8 cellular contexts compared by ENCODE assay signal in the genomic region with DNA sequence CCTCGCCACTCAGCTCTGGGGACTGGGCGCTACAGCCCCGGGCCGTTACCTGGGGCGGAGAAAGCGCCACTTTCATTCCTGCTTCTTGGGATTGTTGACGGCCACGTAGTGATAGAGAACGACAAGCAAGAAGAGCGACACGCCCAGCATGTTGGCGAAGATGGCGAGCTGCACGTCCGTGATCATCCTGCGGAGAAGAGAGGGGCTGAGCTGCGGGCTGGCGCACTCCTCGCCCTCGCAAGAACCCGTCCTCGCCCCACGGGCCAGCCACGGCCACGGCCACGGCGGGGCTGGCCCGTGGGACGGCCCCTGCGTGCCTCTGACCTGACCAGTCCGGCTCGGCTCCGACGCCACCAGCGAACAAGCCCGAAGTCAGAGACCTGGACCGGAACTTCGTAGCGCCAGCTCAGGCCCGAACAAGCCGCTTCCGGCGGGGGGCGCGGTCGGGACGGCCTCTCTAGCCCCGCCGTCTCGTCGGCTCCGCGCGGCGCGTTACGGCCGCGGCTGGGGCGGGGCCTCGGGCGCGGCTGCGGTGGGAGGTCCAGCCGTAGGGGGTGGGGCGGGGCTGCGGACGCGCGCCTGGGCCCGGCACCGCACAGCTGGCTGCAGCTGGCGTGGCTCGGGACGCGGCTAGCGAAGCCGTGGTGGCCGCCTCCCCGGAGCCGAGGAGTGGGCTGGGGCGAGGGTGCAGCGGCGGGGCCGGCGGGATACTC. TPM values are rescaled to one million over a fixed set of nuclear protein-coding genes. Genes with fewer than 3 reads are reported as not detected.
A peak's percentile ranks its signal among the peaks of the same experiment; 100 is the strongest.
DNase-seq lines count a peak whose midpoint lies in the region; ATAC-seq and TF ChIP-seq lines count a peak whose summit lies in the region.

A gene (minus strand): TSS at position 378 of the 713 bp plus-strand sequence.

- no peaks in the 10 kb centered on the region for H3F3A ChIP-seq in PC-3 (ENCODE audit: low read length, unreplicated experiment)

- POLR2A ChIA-PET in IMR-90 (lab: Charles Lee; ENCODE audit: unreplicated experiment) (interaction anchor here (0.8 kb wide), 1 partner anchor 10 kb away, joined by 3 read pairs; no protein-coding TSS in a partner anchor), PC-3 (lab: Charles Lee; ENCODE audit: unreplicated experiment) (interaction anchor here (0.7 kb wide), 1 partner anchor 103 kb away, joined by 11 read pairs; no protein-coding TSS in a partner anchor)

- H3K9me2 ChIP-seq in PC-3 (replicated peaks; ENCODE audit: low read length): no peaks in the 10 kb centered on the region

- peak; percentile 92 for TF ChIP-seq POLR2A in IMR-90 (IDR thresholded peaks at IDR 0.05; ENCODE audit: low read depth, low read length)

- peak within 1 kb of the TSS; percentile 97 for H2BK120ac ChIP-seq in IMR-90 (ENCODE audit: low read depth, low read length)

- peak within 1 kb of the TSS; percentile 98 for H4K5ac ChIP-seq in IMR-90 (ENCODE audit: low read depth, low read length)

- H3K4me2 ChIP-seq in IMR-90 (ENCODE audit: low read depth, low read length) (peak within 1 kb of the TSS; percentile 99), PC-3 (ENCODE audit: low read length) (peak within 1 kb of the TSS; percentile 95)

- no peaks in the 10 kb centered on the region for H3K27me3 ChIP-seq in IMR-90 (ENCODE audit: control insufficient read depth, insufficient read depth, low read length)
- no peaks in the 10 kb centered on the region for H3K27me3 ChIP-seq in PC-3 (ENCODE audit: low read length)
- H3K27me3 ChIP-seq in mucosa of stomach (ENCODE audit: control insufficient read depth, insufficient read depth, low read length): peaks cover 2% of the 10 kb centered on the region

- peak within 1 kb of the TSS; percentile 86 for H3K4me3 ChIP-seq in IMR-90 (ENCODE audit: insufficient read depth, low read depth, low read length)
- H3K4me3 ChIP-seq in PC-3 (ENCODE audit: low read length): peak within 1 kb of the TSS; percentile 86
- H3K4me3 ChIP-seq in epithelial cell of proximal tubule (ENCODE audit: low read depth, low read length): peak within 1 kb of the TSS; percentile 100
- peak within 1 kb of the TSS; percentile 71 for H3K4me3 ChIP-seq in mucosa of stomach (ENCODE audit: low read length)

- H3K9ac ChIP-seq in IMR-90 (ENCODE audit: low read depth, low read length): peak within 1 kb of the TSS; percentile 99
- H3K9ac ChIP-seq in PC-3 (ENCODE audit: low read length): peak within 1 kb of the TSS; percentile 96
- peak within 1 kb of the TSS; percentile 79 for H3K9ac ChIP-seq in mucosa of stomach (ENCODE audit: low read length)

- H3K27ac ChIP-seq in IMR-90 (ENCODE audit: insufficient read depth, low read length): peak within 1 kb of the TSS; percentile 97
- peak within 1 kb of the TSS; percentile 30; the same call in 1 of the 2 replicates for H3K27ac ChIP-seq in PC-3 (ENCODE audit: low read length)

- H2BK15ac ChIP-seq in IMR-90 (ENCODE audit: low read depth, low read length): peak within 1 kb of the TSS; percentile 21; the same call in 2 of the 3 replicates

- H2AFZ ChIP-seq in IMR-90 (replicated peaks; ENCODE audit: low read length, poor library complexity) (peak within 1 kb of the TSS; percentile 83), PC-3 (ENCODE audit: low read length) (peak within 1 kb of the TSS; percentile 95)

- H2BK5ac ChIP-seq in IMR-90 (ENCODE audit: low read depth, low read length, poor library complexity, severe bottlenecking): peak within 1 kb of the TSS; percentile 94

- BruUV-seq in IMR-90 (replicated peaks; lab: Mats Ljungman, UMichigan): no TSS peak
- BruUV-seq in PC-3 (replicated peaks; lab: Mats Ljungman, UMichigan): no TSS peak

- H3K9me3 ChIP-seq in IMR-90 (ENCODE audit: control insufficient read depth, insufficient read depth, low read length) (no peaks in the 10 kb centered on the region), PC-3 (ENCODE audit: low read length) (no peaks in the 10 kb centered on the region), mucosa of stomach (ENCODE audit: control insufficient read depth, low read length) (no peaks in the 10 kb centered on the region)

- peaks cover 33 to 47% of the 10 kb centered on the region in 2 experiments for H3K79me1 ChIP-seq in IMR-90 (ENCODE audit: low read depth in 1 of 2, low read length in 2 of 2)

- CTCF ChIA-PET in IMR-90 (lab: Yijun Ruan, JAX): no interaction called here
- CTCF ChIA-PET in PC-3 (lab: Charles Lee): interaction anchor here (0.6 to 0.8 kb wide), 2 partner anchors 10 to 209 kb away, joined by 3 to 5 read pairs; no protein-coding TSS in a partner anchor

- WGBS in IMR-90 (ENCODE audit: extremely low coverage in 2 of 2, insufficient read length in 1 of 2), 2 experiments: 0% methylated on average over 46 of the region's 86 CpGs; no CpG with 5 or more reads in 1 of the 2 experiments

- H3K4ac ChIP-seq in IMR-90 (ENCODE audit: low read depth, low read length): peak within 1 kb of the TSS; percentile 99

- H3K23ac ChIP-seq in IMR-90 (ENCODE audit: low read depth, low read length): peak within 1 kb of the TSS; percentile 100

- H3K56ac ChIP-seq in IMR-90 (ENCODE audit: extremely low read depth, insufficient read depth, low read length): peak within 1 kb of the TSS; percentile 94

- H3K36me3 ChIP-seq in IMR-90 (ENCODE audit: control insufficient read depth, insufficient read depth, low read length) (peaks cover 26% of the 10 kb centered on the region), PC-3 (ENCODE audit: low read depth, low read length) (peaks cover 13% of the 10 kb centered on the region), mucosa of stomach (ENCODE audit: control insufficient read depth, insufficient read depth, low read length) (peaks cover 8% of the 10 kb centered on the region)

- peak within 1 kb of the TSS; percentile 99 for H2AK9ac ChIP-seq in IMR-90 (replicated peaks; ENCODE audit: low read depth, low read length, poor library complexity)

- H4K8ac ChIP-seq in IMR-90 (ENCODE audit: low read depth in 2 of 2, low read length in 2 of 2): peak within 1 kb of the TSS; percentile 96 to 99

- peaks cover 27% of the 10 kb centered on the region for H3K9me1 ChIP-seq in IMR-90 (ENCODE audit: insufficient read depth, low read length)

- H3K79me2 ChIP-seq in PC-3 (ENCODE audit: low read length): peaks cover 38% of the 10 kb centered on the region

- in situ Hi-C loops in IMR-90 (cut with MboI; ENCODE audit: low sequenced_read_pairs): no loop called here

- TF ChIP-seq CTCF in IMR-90 (conservative IDR thresholded peaks at IDR 0.05; ENCODE audit: low read depth, low read length) (no peak), PC-3 (conservative IDR thresholded peaks at IDR 0.05; ENCODE audit: low read depth, low read length) (no peak), epithelial cell of proximal tubule (conservative IDR thresholded peaks at IDR 0.05; ENCODE audit: low read depth, low read length) (peak; percentile 6)

- TF ChIP-seq RAD21 in IMR-90 (IDR thresholded peaks at IDR 0.05; ENCODE audit: low read length): no peak

- ATAC-seq in GM21528 (IDR thresholded peaks at IDR 0.05; ENCODE audit: low FRiP score, unreplicated experiment): peak; percentile 80
- ATAC-seq in IMR-90 (ENCODE audit: low read depth): peak; percentile 92
- peak; percentile 97 for ATAC-seq in PC-3

- intact Hi-C loops in IMR-90 (cut with micrococcal nuclease): loop anchor here (2.0 to 5.0 kb wide), 2 partner anchors 21 to 109 kb away; a partner anchor contains a TSS
- intact Hi-C loops in PC-3 (cut with micrococcal nuclease): loop anchor here (1.0 kb wide), 1 partner anchor 299 kb away; a partner anchor contains a TSS

- dilution Hi-C loops in IMR-90 (cut with HindIII; ENCODE audit: low sequenced_read_pairs, unreplicated experiment): no loop called here

- H4K20me1 ChIP-seq in IMR-90 (ENCODE audit: insufficient read depth, low read length): peaks cover 20% of the 10 kb centered on the region
- no peaks in the 10 kb centered on the region for H4K20me1 ChIP-seq in PC-3 (ENCODE audit: low read length)

- H2BK20ac ChIP-seq in IMR-90 (ENCODE audit: low read depth, low read length): peak within 1 kb of the TSS; percentile 81

- peak within 1 kb of the TSS; percentile 99 for H2AK5ac ChIP-seq in IMR-90 (ENCODE audit: low read depth, low read length)

- H3K18ac ChIP-seq in IMR-90 (ENCODE audit: low read depth, low read length): peak within 1 kb of the TSS; percentile 99

- H3K4me1 ChIP-seq in IMR-90 (ENCODE audit: control insufficient read depth, insufficient read depth, low read length) (peaks cover 34% of the 10 kb centered on the region), PC-3 (ENCODE audit: insufficient read depth, low read length) (peaks cover 12% of the 10 kb centered on the region), mucosa of stomach (ENCODE audit: control insufficient read depth, insufficient read depth, low read length) (peaks cover 35% of the 10 kb centered on the region)

- peak within 1 kb of the TSS; percentile 93 for H4K91ac ChIP-seq in IMR-90 (ENCODE audit: insufficient read depth, low read depth, low read length)

- DNase-seq in DMS 273 treated with DMSO at 0.1 percent for 48 hours (lab: John Stamatoyannopoulos, UW): peak; percentile 45
- DNase-seq in IMR-90: peak; percentile 92
- DNase-seq in PC-3: peak; percentile 94
- peak; percentile 92 for DNase-seq in activated T-cell treated with anti-CD3 and anti-CD28 coated beads for 48 hours (ENCODE audit: low read depth)
- no peak for DNase-seq in epithelial cell of proximal tubule (ENCODE audit: low read depth)
- peak; percentile 80 for DNase-seq in stimulated activated CD8-positive, alpha-beta memory T cell treated with anti-CD3 and anti-CD28 coated beads, Interleukin-7, amount 100 ng/mL, for 24 hours (ENCODE audit: low read depth)

- H3K14ac ChIP-seq in IMR-90 (replicated peaks; ENCODE audit: low read depth, low read length): peak within 1 kb of the TSS; percentile 100

TF ChIP-seq in IMR-90, 13 proteins besides CTCF, POLR2A, EP300 and RAD21 (continues in another document):
- TF ChIP-seq CHD1 (IDR thresholded peaks at IDR 0.05; ENCODE audit: low read depth, low read length) (0 out of 2 replicates have a peak, but pooled peaks have one; percentile 29), CEBPB (IDR thresholded peaks at IDR 0.05; ENCODE audit: low read depth, low read length) (no peak), RFX5 (IDR thresholded peaks at IDR 0.05; ENCODE audit: low read depth, low read length) (no peak), RCOR1 (IDR thresholded peaks at IDR 0.05; ENCODE audit: insufficient replicate concordance, low read length) (no peak), SMC3 (IDR thresholded peaks at IDR 0.05; ENCODE audit: low read depth, low read length) (0 out of 2 replicates have a peak, but pooled peaks have one; percentile 20), MXI1 (IDR thresholded peaks at IDR 0.05; ENCODE audit: borderline replicate concordance, low read depth, low read length) (0 out of 2 replicates have a peak, but pooled peaks have one; percentile 57)

RNA-seq across cellular contexts. Expression of the gene that starts here (rescaled TPM):
- total RNA-seq in IMR-90 (2012; rRNA removed) (196 and 386 TPM in 2 replicates), PC-3 (2014; rRNA removed) (244 and 258 TPM in 2 replicates), epithelial cell of proximal tubule (283 and 454 TPM in 2 replicates)
- polyA plus RNA-seq in IMR-90 (2012; rRNA removed): 806 and 1,337 TPM in 2 replicates
- 677 and 1,004 TPM in 2 replicates for polyA plus RNA-seq in IMR-90 (2012; cell fraction: cytosol; rRNA removed)
- 119 and 187 TPM in 2 replicates for polyA plus RNA-seq in IMR-90 (2012; cell fraction: nucleus; rRNA removed; ENCODE audit: low replicate concordance)
